ENCODE assay signal across 20 cellular contexts in the genomic region with DNA sequence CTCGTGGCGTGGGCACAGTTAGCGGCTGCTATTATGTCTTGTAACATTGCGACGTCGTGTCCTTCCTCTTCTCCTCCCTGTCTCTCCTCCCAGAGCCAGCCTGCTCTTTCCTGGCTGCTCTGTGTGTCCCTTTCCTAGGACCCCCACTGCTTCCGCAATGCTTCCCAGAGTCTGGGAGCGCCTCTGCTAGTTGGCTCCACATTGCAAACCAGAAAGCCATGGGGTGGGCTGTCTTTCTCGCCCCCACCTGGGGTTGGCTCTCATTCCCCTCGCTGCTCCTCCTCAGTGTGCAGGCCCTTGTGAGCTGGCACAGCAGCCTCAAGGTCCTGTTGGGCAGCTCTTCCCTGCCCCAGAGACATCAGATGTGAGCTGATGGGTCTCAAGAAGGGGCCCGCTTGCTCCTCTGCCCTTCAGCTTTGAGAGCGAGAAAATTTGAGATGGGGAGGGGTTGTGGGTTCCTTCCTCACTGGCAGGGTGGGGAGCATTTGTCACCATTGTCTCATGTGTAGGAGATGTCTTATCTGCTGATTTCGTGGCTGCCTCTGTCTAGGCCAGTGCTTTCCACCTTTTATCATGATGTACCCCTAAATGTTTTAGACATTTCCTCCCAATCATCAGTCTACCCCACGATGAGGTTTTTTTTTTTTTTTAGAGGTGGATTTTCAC. TPM values are rescaled to one million over a fixed set of nuclear protein-coding genes. Genes with fewer than 3 reads are reported as not detected.
"Had no signal": no experiment of that assay in that cellular context is flagged by ENCODE, and none has a peak within 500 bp of the region (broad histone marks: within the 10 kb centered on the region; RNA-seq: fewer than 3 reads in every experiment).

No MANE protein-coding gene starts in this region.

- H3K4me3 ChIP-seq: hepatocyte, suprapubic skin, transverse colon, uterus had no signal

- ATAC-seq: activated CD4-positive, CD25-positive, alpha-beta regulatory T cell treated with anti-CD3 and anti-CD28 coated beads, Interleukin-2, amount 50 U/mL, for 24 hours; activated T-cell treated with anti-CD3 and anti-CD28 coated beads, Interleukin-2, amount 50 U/mL, for 4 hours; natural killer cell treated with Interleukin-12 subunit alpha and Interleukin-12 subunit beta and Interleukin-15 and Interleukin-18, amount 100 ng/mL, for 72 hours had no signal

- H3K27me3 ChIP-seq: uterus had no signal

- H3K36me3 Mint-ChIP-seq: natural killer cell treated with Interleukin-12 subunit alpha and Interleukin-12 subunit beta and Interleukin-15 and Interleukin-18, amount 100 ng/mL, for 72 hours had no signal

- H3K9me3 Mint-ChIP-seq: activated CD4-positive, alpha-beta T cell treated with anti-CD3 and anti-CD28 coated beads, Interleukin-2, amount 10 ng/mL, durations not matched to agents 7 days and 5 days; activated T-cell treated with anti-CD3 and anti-CD28 coated beads, Interleukin-2, amount 50 U/mL, for 4 hours; natural killer cell treated with Interleukin-12 subunit alpha and Interleukin-12 subunit beta and Interleukin-15 and Interleukin-18, amount 100 ng/mL, for 72 hours; stimulated activated naive CD8-positive, alpha-beta T cell treated with anti-CD3 and anti-CD28 coated beads, Interleukin-15, Interleukin-2, amounts not matched to agents 100 ng/mL and 50 ng/mL, for 24 hours had no signal

- H3K27ac Mint-ChIP-seq: activated CD4-positive, alpha-beta T cell treated with anti-CD3 and anti-CD28 coated beads, Interleukin-2, amount 10 ng/mL, durations not matched to agents 7 days and 5 days; natural killer cell treated with Interleukin-12 subunit alpha and Interleukin-12 subunit beta and Interleukin-15 and Interleukin-18, amount 100 ng/mL, for 72 hours; stimulated activated naive CD8-positive, alpha-beta T cell treated with anti-CD3 and anti-CD28 coated beads, Interleukin-15, Interleukin-2, amounts not matched to agents 100 ng/mL and 50 ng/mL, for 24 hours had no signal

- H3K27ac ChIP-seq: hepatocyte, suprapubic skin, transverse colon, uterus had no signal

- DNase-seq: activated CD4-positive, alpha-beta T cell treated with anti-CD3 and anti-CD28 coated beads, Interleukin-2, amount 10 ng/mL, durations not matched to agents 7 days and 5 days; activated CD8-positive, alpha-beta memory T cell treated with anti-CD3 and anti-CD28 coated beads, Interleukin-2, amount 50 U/mL, for 4 hours; activated effector memory CD4-positive, alpha-beta T cell treated with anti-CD3 and anti-CD28 coated beads, Interleukin-2, amount 50 U/mL, for 16 hours; activated naive CD4-positive, alpha-beta T cell treated with anti-CD3 and anti-CD28 coated beads, Interleukin-2, amount 50 U/mL, for 16 hours; activated T-cell treated with anti-CD3 and anti-CD28 coated beads, Interleukin-2, amount 50 U/mL, for 4 hours; aorta; cerebellar nuclear complex; effector CD8-positive, alpha-beta T cell; foreskin fibroblast; nucleus accumbens; retina; stimulated activated CD4-positive, alpha-beta T cell treated with anti-CD3 and anti-CD28 coated beads, Interleukin-2, amount 100 ng/mL, for 24 hours; transverse colon; uterus had no signal

- H2AFZ ChIP-seq: hepatocyte had no signal

- H3K36me3 ChIP-seq: suprapubic skin, transverse colon, uterus had no signal

- H3K4me1 ChIP-seq: uterus had no signal

- H3K4me3 Mint-ChIP-seq: activated CD4-positive, alpha-beta T cell treated with anti-CD3 and anti-CD28 coated beads, Interleukin-2, amount 10 ng/mL, durations not matched to agents 7 days and 5 days; activated T-cell treated with anti-CD3 and anti-CD28 coated beads, Interleukin-2, amount 50 U/mL, for 4 hours; natural killer cell treated with Interleukin-12 subunit alpha and Interleukin-12 subunit beta and Interleukin-15 and Interleukin-18, amount 100 ng/mL, for 72 hours; stimulated activated naive CD8-positive, alpha-beta T cell treated with anti-CD3 and anti-CD28 coated beads, Interleukin-15, Interleukin-2, amounts not matched to agents 100 ng/mL and 50 ng/mL, for 24 hours had no signal

- H3K9me3 ChIP-seq: suprapubic skin, transverse colon, uterus had no signal

- H3K4me2 ChIP-seq: hepatocyte had no signal

RNA-seq across cellular contexts. Expression of a gene that starts 3.3 kb away (rescaled TPM):
- total RNA-seq: activated CD4-positive, alpha-beta T cell treated with anti-CD3 and anti-CD28 coated beads, Interleukin-2, amount 10 ng/mL, durations not matched to agents 7 days and 5 days; T-helper 2 cell treated with Interferon-gamma antibody and Interleukin-4, amounts not matched to agents 100 ng/mL and 5 ng/mL, for 36 hours had no signal
